In the genomic region with DNA sequence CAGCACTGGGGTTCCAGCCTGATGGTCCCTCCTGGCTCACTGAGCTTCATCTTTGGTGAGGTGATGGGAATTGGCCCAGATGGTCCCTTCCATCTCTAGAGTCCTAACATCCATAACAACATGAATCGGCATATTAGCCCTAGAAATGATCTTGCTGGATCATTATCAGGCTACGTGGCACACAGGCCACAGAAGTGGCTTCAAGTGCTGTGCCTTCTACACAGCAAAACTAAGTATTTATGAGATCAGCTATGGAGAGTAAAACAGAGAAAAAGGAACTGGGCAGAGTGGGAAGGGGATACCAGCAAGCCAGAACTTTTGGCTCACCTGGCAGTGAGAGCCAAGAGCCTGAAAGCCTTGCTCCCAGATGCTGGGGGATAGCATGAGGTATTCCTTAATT, we compare ENCODE assay signal across 1 cellular context.
TF ChIP-seq lines count a peak whose summit lies in the region.

No MANE protein-coding gene starts in this region.

TF ChIP-seq in GM23338, 12 proteins besides CTCF, POLR2A, EP300 and RAD21 (continued from another document):
- TF ChIP-seq, protein P1, sequence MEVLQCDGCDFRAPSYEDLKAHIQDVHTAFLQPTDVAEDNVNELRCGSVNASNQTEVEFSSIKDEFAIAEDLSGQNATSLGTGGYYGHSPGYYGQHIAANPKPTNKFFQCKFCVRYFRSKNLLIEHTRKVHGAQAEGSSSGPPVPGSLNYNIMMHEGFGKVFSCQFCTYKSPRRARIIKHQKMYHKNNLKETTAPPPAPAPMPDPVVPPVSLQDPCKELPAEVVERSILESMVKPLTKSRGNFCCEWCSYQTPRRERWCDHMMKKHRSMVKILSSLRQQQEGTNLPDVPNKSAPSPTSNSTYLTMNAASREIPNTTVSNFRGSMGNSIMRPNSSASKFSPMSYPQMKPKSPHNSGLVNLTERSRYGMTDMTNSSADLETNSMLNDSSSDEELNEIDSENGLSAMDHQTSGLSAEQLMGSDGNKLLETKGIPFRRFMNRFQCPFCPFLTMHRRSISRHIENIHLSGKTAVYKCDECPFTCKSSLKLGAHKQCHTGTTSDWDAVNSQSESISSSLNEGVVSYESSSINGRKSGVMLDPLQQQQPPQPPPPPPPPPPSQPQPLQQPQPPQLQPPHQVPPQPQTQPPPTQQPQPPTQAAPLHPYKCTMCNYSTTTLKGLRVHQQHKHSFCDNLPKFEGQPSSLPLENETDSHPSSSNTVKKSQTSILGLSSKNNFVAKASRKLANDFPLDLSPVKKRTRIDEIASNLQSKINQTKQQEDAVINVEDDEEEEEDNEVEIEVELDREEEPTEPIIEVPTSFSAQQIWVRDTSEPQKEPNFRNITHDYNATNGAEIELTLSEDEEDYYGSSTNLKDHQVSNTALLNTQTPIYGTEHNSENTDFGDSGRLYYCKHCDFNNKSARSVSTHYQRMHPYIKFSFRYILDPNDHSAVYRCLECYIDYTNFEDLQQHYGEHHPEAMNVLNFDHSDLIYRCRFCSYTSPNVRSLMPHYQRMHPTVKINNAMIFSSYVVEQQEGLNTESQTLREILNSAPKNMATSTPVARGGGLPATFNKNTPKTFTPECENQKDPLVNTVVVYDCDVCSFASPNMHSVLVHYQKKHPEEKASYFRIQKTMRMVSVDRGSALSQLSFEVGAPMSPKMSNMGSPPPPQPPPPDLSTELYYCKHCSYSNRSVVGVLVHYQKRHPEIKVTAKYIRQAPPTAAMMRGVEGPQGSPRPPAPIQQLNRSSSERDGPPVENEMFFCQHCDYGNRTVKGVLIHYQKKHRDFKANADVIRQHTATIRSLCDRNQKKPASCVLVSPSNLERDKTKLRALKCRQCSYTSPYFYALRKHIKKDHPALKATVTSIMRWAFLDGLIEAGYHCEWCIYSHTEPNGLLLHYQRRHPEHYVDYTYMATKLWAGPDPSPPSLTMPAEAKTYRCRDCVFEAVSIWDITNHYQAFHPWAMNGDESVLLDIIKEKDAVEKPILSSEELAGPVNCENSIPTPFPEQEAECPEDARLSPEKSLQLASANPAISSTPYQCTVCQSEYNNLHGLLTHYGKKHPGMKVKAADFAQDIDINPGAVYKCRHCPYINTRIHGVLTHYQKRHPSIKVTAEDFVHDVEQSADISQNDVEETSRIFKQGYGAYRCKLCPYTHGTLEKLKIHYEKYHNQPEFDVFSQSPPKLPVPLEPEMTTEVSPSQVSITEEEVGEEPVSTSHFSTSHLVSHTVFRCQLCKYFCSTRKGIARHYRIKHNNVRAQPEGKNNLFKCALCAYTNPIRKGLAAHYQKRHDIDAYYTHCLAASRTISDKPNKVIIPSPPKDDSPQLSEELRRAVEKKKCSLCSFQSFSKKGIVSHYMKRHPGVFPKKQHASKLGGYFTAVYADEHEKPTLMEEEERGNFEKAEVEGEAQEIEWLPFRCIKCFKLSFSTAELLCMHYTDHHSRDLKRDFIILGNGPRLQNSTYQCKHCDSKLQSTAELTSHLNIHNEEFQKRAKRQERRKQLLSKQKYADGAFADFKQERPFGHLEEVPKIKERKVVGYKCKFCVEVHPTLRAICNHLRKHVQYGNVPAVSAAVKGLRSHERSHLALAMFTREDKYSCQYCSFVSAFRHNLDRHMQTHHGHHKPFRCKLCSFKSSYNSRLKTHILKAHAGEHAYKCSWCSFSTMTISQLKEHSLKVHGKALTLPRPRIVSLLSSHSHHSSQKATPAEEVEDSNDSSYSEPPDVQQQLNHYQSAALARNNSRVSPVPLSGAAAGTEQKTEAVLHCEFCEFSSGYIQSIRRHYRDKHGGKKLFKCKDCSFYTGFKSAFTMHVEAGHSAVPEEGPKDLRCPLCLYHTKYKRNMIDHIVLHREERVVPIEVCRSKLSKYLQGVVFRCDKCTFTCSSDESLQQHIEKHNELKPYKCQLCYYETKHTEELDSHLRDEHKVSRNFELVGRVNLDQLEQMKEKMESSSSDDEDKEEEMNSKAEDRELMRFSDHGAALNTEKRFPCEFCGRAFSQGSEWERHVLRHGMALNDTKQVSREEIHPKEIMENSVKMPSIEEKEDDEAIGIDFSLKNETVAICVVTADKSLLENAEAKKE (CRISPR knock-in tag; IDR thresholded peaks at IDR 0.05): no peak
- no peak for TF ChIP-seq NANOG (IDR thresholded peaks at IDR 0.05; ENCODE audit: borderline replicate concordance)
- TF ChIP-seq, protein P2, sequence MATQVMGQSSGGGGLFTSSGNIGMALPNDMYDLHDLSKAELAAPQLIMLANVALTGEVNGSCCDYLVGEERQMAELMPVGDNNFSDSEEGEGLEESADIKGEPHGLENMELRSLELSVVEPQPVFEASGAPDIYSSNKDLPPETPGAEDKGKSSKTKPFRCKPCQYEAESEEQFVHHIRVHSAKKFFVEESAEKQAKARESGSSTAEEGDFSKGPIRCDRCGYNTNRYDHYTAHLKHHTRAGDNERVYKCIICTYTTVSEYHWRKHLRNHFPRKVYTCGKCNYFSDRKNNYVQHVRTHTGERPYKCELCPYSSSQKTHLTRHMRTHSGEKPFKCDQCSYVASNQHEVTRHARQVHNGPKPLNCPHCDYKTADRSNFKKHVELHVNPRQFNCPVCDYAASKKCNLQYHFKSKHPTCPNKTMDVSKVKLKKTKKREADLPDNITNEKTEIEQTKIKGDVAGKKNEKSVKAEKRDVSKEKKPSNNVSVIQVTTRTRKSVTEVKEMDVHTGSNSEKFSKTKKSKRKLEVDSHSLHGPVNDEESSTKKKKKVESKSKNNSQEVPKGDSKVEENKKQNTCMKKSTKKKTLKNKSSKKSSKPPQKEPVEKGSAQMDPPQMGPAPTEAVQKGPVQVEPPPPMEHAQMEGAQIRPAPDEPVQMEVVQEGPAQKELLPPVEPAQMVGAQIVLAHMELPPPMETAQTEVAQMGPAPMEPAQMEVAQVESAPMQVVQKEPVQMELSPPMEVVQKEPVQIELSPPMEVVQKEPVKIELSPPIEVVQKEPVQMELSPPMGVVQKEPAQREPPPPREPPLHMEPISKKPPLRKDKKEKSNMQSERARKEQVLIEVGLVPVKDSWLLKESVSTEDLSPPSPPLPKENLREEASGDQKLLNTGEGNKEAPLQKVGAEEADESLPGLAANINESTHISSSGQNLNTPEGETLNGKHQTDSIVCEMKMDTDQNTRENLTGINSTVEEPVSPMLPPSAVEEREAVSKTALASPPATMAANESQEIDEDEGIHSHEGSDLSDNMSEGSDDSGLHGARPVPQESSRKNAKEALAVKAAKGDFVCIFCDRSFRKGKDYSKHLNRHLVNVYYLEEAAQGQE (IDR thresholded peaks at IDR 0.05; ENCODE audit: unreplicated experiment): no peak
- no peak for TF ChIP-seq EZH2 (IDR thresholded peaks at IDR 0.05; ENCODE audit: low read depth, unreplicated experiment)
- no peak for TF ChIP-seq STAT1 (IDR thresholded peaks at IDR 0.05; ENCODE audit: unreplicated experiment)
- TF ChIP-seq POLR2AphosphoS5 (IDR thresholded peaks at IDR 0.05; ENCODE audit: low read depth): no peak
